In genomic region chr1:117364240-117364639, GRCh38 we compare ENCODE assay signal across 1 cellular context.
TF ChIP-seq lines count a peak whose summit lies in the region.

No MANE protein-coding gene starts in this region.

TF ChIP-seq in HepG2, 621 proteins besides CTCF, POLR2A, EP300 and RAD21:
- TF ChIP-seq TBX3 (IDR thresholded peaks at IDR 0.05; ENCODE audit: borderline replicate concordance) (peak; percentile 42; the same call in 1 of the 2 replicates), AGO2 (optimal IDR thresholded peaks at IDR 0.05; ENCODE audit: low read depth, low read length) (no peak), U2AF2 (IDR thresholded peaks at IDR 0.05; ENCODE audit: low read depth, low read length) (no peak), MTA3 (CRISPR knock-in tag; IDR thresholded peaks at IDR 0.05) (no peak), ZFP62 (CRISPR knock-in tag; IDR thresholded peaks at IDR 0.05) (no peak)
